In genomic region chr6:23111984-23112383, GRCh38 we compare ENCODE assay signal across 28 cellular contexts.
DNase-seq lines count a peak whose midpoint lies in the region; TF ChIP-seq lines count a peak whose summit lies in the region.
"Had no signal": no experiment of that assay in that cellular context is flagged by ENCODE, and none has a peak within 500 bp of the region (broad histone marks: within the 10 kb centered on the region; RNA-seq: fewer than 3 reads in every experiment).

No MANE protein-coding gene starts in this region.

- CTCF ChIA-PET in BJ (lab: Yijun Ruan, JAX): no interaction called here

- H3K4me3 ChIP-seq in BJ (ENCODE audit: low read depth, low read length) (no peak overlapping the region), osteoblast (ENCODE audit: insufficient read depth, low read length) (no peak overlapping the region), esophagus squamous epithelium (no peak overlapping the region), transverse colon (no peak overlapping the region)
- H3K4me3 ChIP-seq: breast epithelium, GM12878, MG63, sigmoid colon, thyroid gland had no signal

- 93 to 100% methylated on average over 1 of the region's 1 CpG for WGBS in esophagus squamous epithelium, 2 donors
- 84% methylated on average over 1 of the region's 1 CpG; no CpG with 5 or more reads in 1 of the 2 donors for WGBS in transverse colon (ENCODE audit: low coverage in 1 of 2), 2 donors

- in situ Hi-C loops in transverse colon (cut with MboI; ENCODE audit: low pct_ligation_motif_present in 1 of 4, low pct_unique_long_range_greater_than_20kb in 1 of 4, low sequenced_read_pairs in 3 of 4): no loop called here

- H2AFZ ChIP-seq in osteoblast (ENCODE audit: low read length): no peak overlapping the region

- DNase-seq in BJ (ENCODE audit: low read depth) (peak; percentile 45), HS-5 (ENCODE audit: low read depth) (peak; percentile 64), dedifferentiated amniotic fluid mesenchymal stem cell (ENCODE audit: extremely low spot score) (peak; percentile 19), osteoblast (ENCODE audit: insufficient read length, low spot score, missing footprints) (no peak), esophagus squamous epithelium (lab: John Stamatoyannopoulos, UW) (no peak), progenitor cell of endocrine pancreas (ENCODE audit: low spot score, unreplicated experiment) (no peak), transverse colon (no peak)
- DNase-seq: ACHN; activated CD4-positive, alpha-beta T cell treated with anti-CD3 and anti-CD28 coated beads, Interleukin-2, amount 50 U/mL, for 48 hours; activated CD4-positive, CD25-positive, alpha-beta regulatory T cell treated with anti-CD3 and anti-CD28 coated beads, Interleukin-2, amount 50 U/mL, for 72 hours; activated naive CD4-positive, alpha-beta T cell; activated naive CD8-positive, alpha-beta T cell treated with anti-CD3 and anti-CD28 coated beads, Interleukin-2, amount 50 U/mL, for 24 hours; activated T-cell treated with anti-CD3 and anti-CD28 coated beads, Interleukin-2, amount 50 U/mL, for 72 hours; Calu3; DND-41; head of caudate nucleus; KBM-7; MG63; NCI-H1105; NCI-H2029 treated with DMSO at 0.1 percent for 48 hours; NCI-H526 treated with DMSO at 0.1 percent for 48 hours; NK-92 treated with Interleukin-12 subunit alpha and Interleukin-12 subunit beta, amount 100 ng/mL, for 24 hours; sigmoid colon; stimulated activated CD4-positive, alpha-beta T cell treated with anti-CD3 and anti-CD28 coated beads, Interleukin-4, amount 100 ng/mL, for 24 hours; T-helper 2 cell; thyroid gland had no signal

- intact Hi-C loops in esophagus squamous epithelium (cut with DNase I): no loop called here
- intact Hi-C loops in transverse colon (cut with DNase I; ENCODE audit: low total_unique reads): no loop called here

- H3K79me2 ChIP-seq in osteoblast (ENCODE audit: insufficient read depth, low read length): no peaks in the 10 kb centered on the region

- no peaks in the 10 kb centered on the region for H3K27me3 ChIP-seq in BJ (ENCODE audit: control insufficient read depth, insufficient read depth, low read length)
- no peaks in the 10 kb centered on the region for H3K27me3 ChIP-seq in osteoblast (ENCODE audit: insufficient read depth, low read length)
- H3K27me3 ChIP-seq in esophagus squamous epithelium: no peaks in the 10 kb centered on the region
- H3K27me3 ChIP-seq in transverse colon: no peaks in the 10 kb centered on the region
- H3K27me3 ChIP-seq: breast epithelium, MG63, sigmoid colon, thyroid gland had no signal

- H3K27ac Mint-ChIP-seq in progenitor cell of endocrine pancreas: no peak overlapping the region
- H3K27ac Mint-ChIP-seq: activated naive CD8-positive, alpha-beta T cell treated with anti-CD3 and anti-CD28 coated beads, Interleukin-2, amount 50 U/mL, for 24 hours; activated T-cell treated with anti-CD3 and anti-CD28 coated beads, Interleukin-2, amount 50 U/mL, for 72 hours had no signal

- POLR2A ChIA-PET in BJ (lab: Charles Lee): no interaction called here

- H3K27me3 Mint-ChIP-seq in progenitor cell of endocrine pancreas: no peaks in the 10 kb centered on the region
- H3K27me3 Mint-ChIP-seq: activated naive CD8-positive, alpha-beta T cell treated with anti-CD3 and anti-CD28 coated beads, Interleukin-2, amount 50 U/mL, for 24 hours had no signal

- no peaks in the 10 kb centered on the region for H4K20me1 ChIP-seq in osteoblast (ENCODE audit: insufficient read depth, low read length)

- H3K9me3 ChIP-seq in osteoblast (ENCODE audit: low read depth, low read length): peaks cover 6% of the 10 kb centered on the region
- peaks cover 0 to 23% (median 6%) of the 10 kb centered on the region in 3 donors for H3K9me3 ChIP-seq in esophagus squamous epithelium
- peaks cover 6 to 7% of the 10 kb centered on the region in 2 donors for H3K9me3 ChIP-seq in transverse colon
- H3K9me3 ChIP-seq: MG63, thyroid gland had no signal

- H3K4me2 ChIP-seq in osteoblast (ENCODE audit: insufficient read depth, low read length): no peak overlapping the region

- H3K4me3 Mint-ChIP-seq in progenitor cell of endocrine pancreas (ENCODE audit: low read depth): no peak overlapping the region
- H3K4me3 Mint-ChIP-seq: activated naive CD8-positive, alpha-beta T cell treated with anti-CD3 and anti-CD28 coated beads, Interleukin-2, amount 50 U/mL, for 24 hours; activated T-cell treated with anti-CD3 and anti-CD28 coated beads, Interleukin-2, amount 50 U/mL, for 72 hours had no signal

- H3K9me3 Mint-ChIP-seq in progenitor cell of endocrine pancreas (ENCODE audit: low read depth): peaks cover 35% of the 10 kb centered on the region

- H3K27ac ChIP-seq in osteoblast (ENCODE audit: low read depth, low read length) (peak overlapping the region; percentile 27), esophagus squamous epithelium (no peak overlapping the region), transverse colon (no peak overlapping the region)
- H3K27ac ChIP-seq: breast epithelium, sigmoid colon, thyroid gland had no signal

- no peak for TF ChIP-seq EP300 in transverse colon (IDR thresholded peaks at IDR 0.05; ENCODE audit: low read depth)

- peaks cover 1% of the 10 kb centered on the region for H3K36me3 Mint-ChIP-seq in progenitor cell of endocrine pancreas (ENCODE audit: insufficient read depth)

- no peaks in the 10 kb centered on the region for H3K36me3 ChIP-seq in BJ (ENCODE audit: control insufficient read depth, insufficient read depth, low read length)
- H3K36me3 ChIP-seq in osteoblast (ENCODE audit: insufficient read depth, low read length): no peaks in the 10 kb centered on the region
- H3K36me3 ChIP-seq in esophagus squamous epithelium: no peaks in the 10 kb centered on the region
- no peaks in the 10 kb centered on the region for H3K36me3 ChIP-seq in transverse colon
- H3K36me3 ChIP-seq: breast epithelium, MG63, sigmoid colon, thyroid gland had no signal

- H3K4me1 ChIP-seq in osteoblast (ENCODE audit: insufficient read depth, low read length) (peaks cover 6% of the 10 kb centered on the region), esophagus squamous epithelium (no peaks in the 10 kb centered on the region), transverse colon (no peaks in the 10 kb centered on the region)
- H3K4me1 ChIP-seq: breast epithelium, sigmoid colon, thyroid gland had no signal

- no peaks in the 10 kb centered on the region for H3K4me1 Mint-ChIP-seq in progenitor cell of endocrine pancreas (ENCODE audit: low read depth)
- H3K4me1 Mint-ChIP-seq: activated naive CD8-positive, alpha-beta T cell treated with anti-CD3 and anti-CD28 coated beads, Interleukin-2, amount 50 U/mL, for 24 hours had no signal

- TF ChIP-seq POLR2A in esophagus squamous epithelium (IDR thresholded peaks at IDR 0.05) (no peak), transverse colon (IDR thresholded peaks at IDR 0.05) (no peak)

- TF ChIP-seq CTCF in BJ (IDR thresholded peaks at IDR 0.05; ENCODE audit: insufficient read depth, low read depth, low read length) (no peak), osteoblast (IDR thresholded peaks at IDR 0.05; ENCODE audit: extremely low read depth, low read depth, low read length) (no peak), esophagus squamous epithelium (IDR thresholded peaks at IDR 0.05) (no peak), progenitor cell of endocrine pancreas (IDR thresholded peaks at IDR 0.05; ENCODE audit: unreplicated experiment) (no peak), transverse colon (IDR thresholded peaks at IDR 0.05) (no peak)

Comparison
In these comparisons a context has a peak if more than half of its experiments do, and no peak if none do; other contexts are left out.
1. DNase-seq: peak in BJ (single experiment), HS-5 (single experiment) and dedifferentiated amniotic fluid mesenchymal stem cell (single experiment); none in osteoblast (single experiment), esophagus squamous epithelium (single experiment), progenitor cell of endocrine pancreas (single experiment) and transverse colon (single experiment).